ENCODE assay signal across 8 cellular contexts in genomic region chr15:43492673-43493601, GRCh38. TPM values are rescaled to one million over a fixed set of nuclear protein-coding genes. Genes with fewer than 3 reads are reported as not detected.
DNase-seq lines count a peak whose midpoint lies in the region; ATAC-seq and TF ChIP-seq lines count a peak whose summit lies in the region.

Gene TP53BP1 (minus strand): TSS chr15:43493156. CDS start chr15:43493043, 113 bp downstream.

- no peaks in the 10 kb centered on the region for H3K9me2 ChIP-seq in GM23338 (ENCODE audit: insufficient read depth)

- H3K4me2 ChIP-seq in DND-41 (ENCODE audit: insufficient read depth, low read length) (peak within 1 kb of the TSS; percentile 88), GM23338 (peak within 1 kb of the TSS; percentile 73)

- H3F3A ChIP-seq in GM23338 (replicated peaks; ENCODE audit: low read depth): no peaks in the 10 kb centered on the region

- H3K9me3 ChIP-seq in DND-41 (ENCODE audit: insufficient read depth, low read length, severe bottlenecking) (no peaks in the 10 kb centered on the region), esophagus squamous epithelium (no peaks in the 10 kb centered on the region)

- H3K36me3 Mint-ChIP-seq in GM23338 (ENCODE audit: low read depth): peaks cover 42% of the 10 kb centered on the region
- H3K36me3 Mint-ChIP-seq in activated T-helper 1 cell treated with anti-CD3 and anti-CD28 coated beads, Interleukin-12 subunit alpha, Interleukin-12 subunit beta, Interleukin-2, Interleukin-4 antibody, amounts not matched to agents 30 ng/mL and 10 ng/mL and 1 ng/mL, durations not matched to agents 14 hours and 24 hours and 36 hours (ENCODE audit: low read depth): peaks cover 17% of the 10 kb centered on the region

- peak in 1 of 4 donors; percentile 48 for TF ChIP-seq POLR2A in esophagus squamous epithelium (IDR thresholded peaks at IDR 0.05)

- WGBS in esophagus squamous epithelium, 2 donors: 1 to 2% methylated on average over 35 to 51 of the region's 54 CpGs

- peak; percentile 3 for TF ChIP-seq CTCF in DND-41 (IDR thresholded peaks at IDR 0.05; ENCODE audit: borderline replicate concordance, extremely low read depth, low read length, poor library complexity, severe bottlenecking)
- no peak for TF ChIP-seq CTCF in GM23338 (conservative IDR thresholded peaks at IDR 0.05; ENCODE audit: low read depth in 2 of 2)
- TF ChIP-seq CTCF in esophagus squamous epithelium (IDR thresholded peaks at IDR 0.05): no peak

- H3K4me1 ChIP-seq in DND-41 (ENCODE audit: insufficient read depth, low read length) (peaks cover 31% of the 10 kb centered on the region), GM23338 (ENCODE audit: insufficient read depth) (peaks cover 19% of the 10 kb centered on the region), esophagus squamous epithelium (peaks cover 11 to 29% (median 12%) of the 10 kb centered on the region in 3 donors)

- H3K27me3 Mint-ChIP-seq in GM23338 (ENCODE audit: insufficient read depth, low read depth, poor library complexity): peaks cover 10% of the 10 kb centered on the region
- H3K27me3 Mint-ChIP-seq in activated T-helper 1 cell treated with anti-CD3 and anti-CD28 coated beads, Interleukin-12 subunit alpha, Interleukin-12 subunit beta, Interleukin-2, Interleukin-4 antibody, amounts not matched to agents 30 ng/mL and 10 ng/mL and 1 ng/mL, durations not matched to agents 14 hours and 24 hours and 36 hours (ENCODE audit: insufficient read depth): no peaks in the 10 kb centered on the region

- H3K27ac ChIP-seq in DND-41 (ENCODE audit: low read length) (peak within 1 kb of the TSS; percentile 82), GM23338 (ENCODE audit: low read depth) (peak within 1 kb of the TSS; percentile 82), esophagus squamous epithelium (peak within 1 kb of the TSS; percentile 81 to 89 (median 86))

- peak within 1 kb of the TSS; percentile 94 for H3K4me3 Mint-ChIP-seq in GM23338
- peak within 1 kb of the TSS; percentile 93 for H3K4me3 Mint-ChIP-seq in activated T-helper 1 cell treated with anti-CD3 and anti-CD28 coated beads, Interleukin-12 subunit alpha, Interleukin-12 subunit beta, Interleukin-2, Interleukin-4 antibody, amounts not matched to agents 30 ng/mL and 10 ng/mL and 1 ng/mL, durations not matched to agents 14 hours and 24 hours and 36 hours

- peak within 1 kb of the TSS; percentile 83 to 91; a peak in 3 of 4 replicates for H3K4me3 ChIP-seq in DND-41 (ENCODE audit: low read depth in 1 of 2, low read length in 2 of 2)
- peak within 1 kb of the TSS; percentile 72 for H3K4me3 ChIP-seq in GM23338
- peak within 1 kb of the TSS; percentile 67 to 83 (median 76) for H3K4me3 ChIP-seq in esophagus squamous epithelium

- peak; percentile 92 for DNase-seq in DND-41
- peak; percentile 99 for DNase-seq in GM23338 (ENCODE audit: low spot score)
- peak; percentile 91 for DNase-seq in LHCN-M2 (ENCODE audit: low read depth)
- peak; percentile 92 for DNase-seq in RPMI8226
- peak; percentile 93 for DNase-seq in activated T-helper 1 cell treated with anti-CD3 and anti-CD28 coated beads, Interleukin-12 subunit alpha, Interleukin-12 subunit beta, Interleukin-2, Interleukin-4 antibody, amounts not matched to agents 30 ng/mL and 10 ng/mL and 1 ng/mL, durations not matched to agents 14 hours and 24 hours and 36 hours (ENCODE audit: low spot score)
- DNase-seq in esophagus squamous epithelium (lab: John Stamatoyannopoulos, UW): peak; percentile 91
- peak; percentile 97 for DNase-seq in myocyte (ENCODE audit: low read depth)
- peak; percentile 92 to 94 for DNase-seq in stimulated activated CD8-positive, alpha-beta memory T cell treated with anti-CD3 and anti-CD28 coated beads, Interleukin-7, amount 100 ng/mL, for 4 hours (ENCODE audit: low read depth in 2 of 2)

- H4K20me1 ChIP-seq in DND-41 (ENCODE audit: insufficient read depth, low read length) (no peaks in the 10 kb centered on the region), GM23338 (replicated peaks; ENCODE audit: insufficient read depth) (peaks cover 8% of the 10 kb centered on the region)

- no peaks in the 10 kb centered on the region for H3K9me3 Mint-ChIP-seq in GM23338
- H3K9me3 Mint-ChIP-seq in activated T-helper 1 cell treated with anti-CD3 and anti-CD28 coated beads, Interleukin-12 subunit alpha, Interleukin-12 subunit beta, Interleukin-2, Interleukin-4 antibody, amounts not matched to agents 30 ng/mL and 10 ng/mL and 1 ng/mL, durations not matched to agents 14 hours and 24 hours and 36 hours: no peaks in the 10 kb centered on the region

- H3K36me3 ChIP-seq in DND-41 (ENCODE audit: insufficient read depth, low read length): peaks cover 28% of the 10 kb centered on the region
- peaks cover 31% of the 10 kb centered on the region; the same call in 1 of the 2 replicates for H3K36me3 ChIP-seq in GM23338 (ENCODE audit: insufficient read depth)
- peaks cover 0 to 34% (median 0%) of the 10 kb centered on the region in 3 donors for H3K36me3 ChIP-seq in esophagus squamous epithelium

- intact Hi-C loops in activated T-helper 1 cell treated with anti-CD3 and anti-CD28 coated beads, Interleukin-12 subunit alpha, Interleukin-12 subunit beta, Interleukin-2, Interleukin-4 antibody, amounts not matched to agents 30 ng/mL and 10 ng/mL and 1 ng/mL, durations not matched to agents 14 hours and 24 hours and 36 hours (cut with micrococcal nuclease): loop anchor here (1.0 to 5.0 kb wide), 5 partner anchors 17 to 306 kb away; partner anchors contain the start of genes CCNDBP1, TUBGCP4 and ZSCAN29
- intact Hi-C loops in esophagus squamous epithelium (cut with DNase I): no loop called here

- H2AFZ ChIP-seq in DND-41 (ENCODE audit: low read depth, low read length) (peak within 1 kb of the TSS; percentile 92), GM23338 (peak within 1 kb of the TSS; percentile 92)

- peaks cover 31% of the 10 kb centered on the region for H3K4me1 Mint-ChIP-seq in GM23338
- H3K4me1 Mint-ChIP-seq in activated T-helper 1 cell treated with anti-CD3 and anti-CD28 coated beads, Interleukin-12 subunit alpha, Interleukin-12 subunit beta, Interleukin-2, Interleukin-4 antibody, amounts not matched to agents 30 ng/mL and 10 ng/mL and 1 ng/mL, durations not matched to agents 14 hours and 24 hours and 36 hours (ENCODE audit: low read depth): peaks cover 26% of the 10 kb centered on the region

- ATAC-seq in DND-41 (ENCODE audit: insufficient read depth, low read depth) (peak; percentile 99), GM23338 (peak; percentile 93)

- H3K27me3 ChIP-seq in DND-41 (ENCODE audit: insufficient read depth, low read length, poor library complexity) (no peaks in the 10 kb centered on the region), GM23338 (ENCODE audit: insufficient read depth) (no peaks in the 10 kb centered on the region), esophagus squamous epithelium (no peaks in the 10 kb centered on the region)

- H3K9ac ChIP-seq in DND-41 (ENCODE audit: low read depth, low read length): peak within 1 kb of the TSS; percentile 64

- peak within 1 kb of the TSS; percentile 99 for H3K27ac Mint-ChIP-seq in GM23338
- H3K27ac Mint-ChIP-seq in activated T-helper 1 cell treated with anti-CD3 and anti-CD28 coated beads, Interleukin-12 subunit alpha, Interleukin-12 subunit beta, Interleukin-2, Interleukin-4 antibody, amounts not matched to agents 30 ng/mL and 10 ng/mL and 1 ng/mL, durations not matched to agents 14 hours and 24 hours and 36 hours: peak within 1 kb of the TSS; percentile 97

- H3K79me2 ChIP-seq in DND-41 (ENCODE audit: insufficient read depth, low read length) (peaks cover 15% of the 10 kb centered on the region), GM23338 (replicated peaks; ENCODE audit: insufficient read depth) (peaks cover 41% of the 10 kb centered on the region)

TF ChIP-seq in GM23338, 12 proteins besides CTCF, POLR2A, EP300 and RAD21:
- TF ChIP-seq ZNF114 (CRISPR knock-in tag; IDR thresholded peaks at IDR 0.05) (no peak), POLR2AphosphoS5 (IDR thresholded peaks at IDR 0.05; ENCODE audit: low read depth) (peak; percentile 67), CREB1 (CRISPR knock-in tag; IDR thresholded peaks at IDR 0.05; ENCODE audit: low read depth) (peak; percentile 95), ETS1 (IDR thresholded peaks at IDR 0.05) (no peak)

RNA-seq across cellular contexts. Expression of gene TP53BP1, which starts in this region (rescaled TPM):
- 48.6 and 81.3 TPM in 2 replicates for total RNA-seq in GM23338 (2014; rRNA removed; shearing (Covaris generic))
- polyA plus RNA-seq in GM23338 (2016; fragmentation: Nextera tagmentation; extraction: Ambion mirVana): 15.5 and 17.7 TPM in 2 replicates
- total RNA-seq in LHCN-M2 (2014; rRNA removed) (37.7 and 46.0 TPM in 2 replicates), esophagus squamous epithelium (10 to 100 TPM; 11.9 to 27.6 (median 20.6) TPM), myocyte (74.8 and 86.4 TPM in 2 replicates)
- 24.2 TPM for polyA plus RNA-seq in LHCN-M2 (2012)
- 44.1 and 46.1 TPM in 2 replicates for total RNA-seq in activated T-helper 1 cell treated with anti-CD3 and anti-CD28 coated beads, Interleukin-12 subunit alpha, Interleukin-12 subunit beta, Interleukin-2, Interleukin-4 antibody, amounts not matched to agents 30 ng/mL and 10 ng/mL and 1 ng/mL, durations not matched to agents 14 hours and 24 hours and 36 hours
- 53.2 TPM for polyA plus RNA-seq in myocyte (2012)

Comparison
In these comparisons a context has a peak if more than half of its experiments do, and no peak if none do; other contexts are left out.
1. Peak in every context shown above with its lines: DNase-seq, ATAC-seq, H3K4me3 ChIP-seq and H3K27ac ChIP-seq.